Comparison of ENCODE assay signal across 15 cellular contexts in genomic region chr7:155375337-155376277, GRCh38.
A peak's percentile ranks its signal among the peaks of the same experiment; 100 is the strongest.
DNase-seq lines count a peak whose midpoint lies in the region; ATAC-seq lines count a peak whose summit lies in the region.
"Had no signal": no experiment of that assay in that cellular context is flagged by ENCODE, and none has a peak within 500 bp of the region (broad histone marks: within the 10 kb centered on the region; RNA-seq: fewer than 3 reads in every experiment).

No MANE protein-coding gene starts in this region.

- no peaks in the 10 kb centered on the region for H3K36me3 ChIP-seq in naive thymus-derived CD4-positive, alpha-beta T cell (ENCODE audit: control insufficient read depth in 2 of 3, insufficient read depth in 3 of 3, low read length in 3 of 3)
- H3K36me3 ChIP-seq: prostate gland, WERI-Rb-1 had no signal

- H3K9me3 Mint-ChIP-seq in activated CD4-positive, alpha-beta T cell treated with anti-CD3 and anti-CD28 coated beads, Interleukin-2, amount 10 ng/mL, durations not matched to agents 7 days and 5 days = no peaks in the 10 kb centered on the region
- no peaks in the 10 kb centered on the region for H3K9me3 Mint-ChIP-seq in activated T-helper 1 cell treated with anti-CD3 and anti-CD28 coated beads, Interleukin-12 subunit alpha, Interleukin-12 subunit beta, Interleukin-2, Interleukin-4 antibody, amounts not matched to agents 30 ng/mL and 10 ng/mL and 1 ng/mL, durations not matched to agents 14 hours and 24 hours and 36 hours
- H3K9me3 Mint-ChIP-seq in naive thymus-derived CD4-positive, alpha-beta T cell = peaks cover 0 to 2% (median 0%) of the 10 kb centered on the region in 11 donors

- DNase-seq in activated CD4-positive, alpha-beta T cell treated with anti-CD3 and anti-CD28 coated beads, Interleukin-2, amount 10 ng/mL, durations not matched to agents 7 days and 5 days = no peak
- no peak for DNase-seq in activated CD4-positive, alpha-beta T cell treated with anti-CD3 and anti-CD28 coated beads, Interleukin-2, amount 50 U/mL, for 1 hour
- DNase-seq in Jurkat, Clone E6-1 (ENCODE audit: low read depth, low spot score) = peak; percentile 81
- DNase-seq in activated T-helper 1 cell treated with anti-CD3 and anti-CD28 coated beads, Interleukin-12 subunit alpha, Interleukin-12 subunit beta, Interleukin-2, Interleukin-4 antibody, amounts not matched to agents 30 ng/mL and 10 ng/mL and 1 ng/mL, durations not matched to agents 14 hours and 24 hours and 36 hours (ENCODE audit: low spot score) = no peak
- DNase-seq in naive thymus-derived CD4-positive, alpha-beta T cell = no peak
- DNase-seq in islet precursor cell = no peak
- DNase-seq in NK-92 (lab: John Stamatoyannopoulos, UW; ENCODE audit: unreplicated experiment) = no peak
- no peak for DNase-seq in NCI-H1436 (lab: John Stamatoyannopoulos, UW)
- DNase-seq: activated gamma-delta T cell treated with Interleukin-2 at 50 U/mL for 16 hours, foreskin keratinocyte, PC-9, testis, WERI-Rb-1 had no signal

- ATAC-seq in naive thymus-derived CD4-positive, alpha-beta T cell = no peak
- ATAC-seq: foreskin keratinocyte had no signal

- intact Hi-C loops in activated T-helper 1 cell treated with anti-CD3 and anti-CD28 coated beads, Interleukin-12 subunit alpha, Interleukin-12 subunit beta, Interleukin-2, Interleukin-4 antibody, amounts not matched to agents 30 ng/mL and 10 ng/mL and 1 ng/mL, durations not matched to agents 14 hours and 24 hours and 36 hours (cut with micrococcal nuclease) = loop anchor here (1.0 to 10.0 kb wide), 6 partner anchors 81 to 1631 kb away; no protein-coding TSS in a partner anchor
- intact Hi-C loops in naive thymus-derived CD4-positive, alpha-beta T cell (cut with micrococcal nuclease) = loop anchor here in 1 of 2 donors (2.0 to 5.0 kb wide), 5 partner anchors 81 to 1627 kb away; partner anchors contain the start of gene SHH

- H3K27ac ChIP-seq in naive thymus-derived CD4-positive, alpha-beta T cell (ENCODE audit: low read depth, low read length) = no peak overlapping the region
- H3K27ac ChIP-seq: coronary artery, foreskin keratinocyte, PC-9, prostate gland, testis, WERI-Rb-1 had no signal

- peaks cover 36% of the 10 kb centered on the region for H3K4me1 Mint-ChIP-seq in activated CD4-positive, alpha-beta T cell treated with anti-CD3 and anti-CD28 coated beads, Interleukin-2, amount 10 ng/mL, durations not matched to agents 7 days and 5 days
- H3K4me1 Mint-ChIP-seq in activated T-helper 1 cell treated with anti-CD3 and anti-CD28 coated beads, Interleukin-12 subunit alpha, Interleukin-12 subunit beta, Interleukin-2, Interleukin-4 antibody, amounts not matched to agents 30 ng/mL and 10 ng/mL and 1 ng/mL, durations not matched to agents 14 hours and 24 hours and 36 hours (ENCODE audit: low read depth) = peaks cover 35% of the 10 kb centered on the region
- H3K4me1 Mint-ChIP-seq in naive thymus-derived CD4-positive, alpha-beta T cell = peaks cover 29 to 67% (median 45%) of the 10 kb centered on the region in 7 donors

- CTCF ChIA-PET in activated CD4-positive, alpha-beta T cell treated with anti-CD3 and anti-CD28 coated beads, Interleukin-2, amount 10 ng/mL, durations not matched to agents 7 days and 5 days (lab: Charles Lee) = interaction anchor here (1.0 to 1.5 kb wide), 3 partner anchors 31 to 132 kb away, joined by 3 to 4 read pairs (median 3); no protein-coding TSS in a partner anchor
- CTCF ChIA-PET in naive thymus-derived CD4-positive, alpha-beta T cell (lab: Charles Lee) = no interaction called here

- peak overlapping the region; percentile 11; the same call in 1 of the 2 replicates for H3K4me3 ChIP-seq in Jurkat, Clone E6-1 (ENCODE audit: low read length)
- no peak overlapping the region for H3K4me3 ChIP-seq in naive thymus-derived CD4-positive, alpha-beta T cell (ENCODE audit: low read length)
- H3K4me3 ChIP-seq: PC-9, prostate gland had no signal

- H3K4me1 ChIP-seq in naive thymus-derived CD4-positive, alpha-beta T cell (ENCODE audit: control insufficient read depth in 2 of 2, insufficient read depth in 2 of 2, low read length in 2 of 2) = peaks cover 0 to 10% of the 10 kb centered on the region in 2 donors
- H3K4me1 ChIP-seq: foreskin keratinocyte, prostate gland had no signal

- no peak overlapping the region for H3K4me3 Mint-ChIP-seq in activated CD4-positive, alpha-beta T cell treated with anti-CD3 and anti-CD28 coated beads, Interleukin-2, amount 10 ng/mL, durations not matched to agents 7 days and 5 days
- H3K4me3 Mint-ChIP-seq in activated T-helper 1 cell treated with anti-CD3 and anti-CD28 coated beads, Interleukin-12 subunit alpha, Interleukin-12 subunit beta, Interleukin-2, Interleukin-4 antibody, amounts not matched to agents 30 ng/mL and 10 ng/mL and 1 ng/mL, durations not matched to agents 14 hours and 24 hours and 36 hours = no peak overlapping the region
- H3K4me3 Mint-ChIP-seq in naive thymus-derived CD4-positive, alpha-beta T cell = peak overlapping the region; percentile 12 to 82 (median 44)

- peaks cover 7% of the 10 kb centered on the region for H3K36me3 Mint-ChIP-seq in activated CD4-positive, alpha-beta T cell treated with anti-CD3 and anti-CD28 coated beads, Interleukin-2, amount 10 ng/mL, durations not matched to agents 7 days and 5 days (ENCODE audit: low read depth)
- no peaks in the 10 kb centered on the region for H3K36me3 Mint-ChIP-seq in activated T-helper 1 cell treated with anti-CD3 and anti-CD28 coated beads, Interleukin-12 subunit alpha, Interleukin-12 subunit beta, Interleukin-2, Interleukin-4 antibody, amounts not matched to agents 30 ng/mL and 10 ng/mL and 1 ng/mL, durations not matched to agents 14 hours and 24 hours and 36 hours (ENCODE audit: low read depth)
- no peaks in the 10 kb centered on the region for H3K36me3 Mint-ChIP-seq in naive thymus-derived CD4-positive, alpha-beta T cell

- H3K27ac Mint-ChIP-seq in activated CD4-positive, alpha-beta T cell treated with anti-CD3 and anti-CD28 coated beads, Interleukin-2, amount 10 ng/mL, durations not matched to agents 7 days and 5 days = peak overlapping the region; percentile 20
- peak overlapping the region; percentile 75 for H3K27ac Mint-ChIP-seq in activated T-helper 1 cell treated with anti-CD3 and anti-CD28 coated beads, Interleukin-12 subunit alpha, Interleukin-12 subunit beta, Interleukin-2, Interleukin-4 antibody, amounts not matched to agents 30 ng/mL and 10 ng/mL and 1 ng/mL, durations not matched to agents 14 hours and 24 hours and 36 hours
- H3K27ac Mint-ChIP-seq in naive thymus-derived CD4-positive, alpha-beta T cell = peak overlapping the region in 2 of 9 donors; percentile 15 to 72

- POLR2A ChIA-PET in activated CD4-positive, alpha-beta T cell treated with anti-CD3 and anti-CD28 coated beads, Interleukin-2, amount 10 ng/mL, durations not matched to agents 7 days and 5 days (lab: Charles Lee) = no interaction called here
- POLR2A ChIA-PET in naive thymus-derived CD4-positive, alpha-beta T cell (lab: Charles Lee) = no interaction called here

- peaks cover 87% of the 10 kb centered on the region for H3K27me3 Mint-ChIP-seq in activated CD4-positive, alpha-beta T cell treated with anti-CD3 and anti-CD28 coated beads, Interleukin-2, amount 10 ng/mL, durations not matched to agents 7 days and 5 days
- peaks cover 78% of the 10 kb centered on the region for H3K27me3 Mint-ChIP-seq in activated T-helper 1 cell treated with anti-CD3 and anti-CD28 coated beads, Interleukin-12 subunit alpha, Interleukin-12 subunit beta, Interleukin-2, Interleukin-4 antibody, amounts not matched to agents 30 ng/mL and 10 ng/mL and 1 ng/mL, durations not matched to agents 14 hours and 24 hours and 36 hours (ENCODE audit: insufficient read depth)
- H3K27me3 Mint-ChIP-seq in naive thymus-derived CD4-positive, alpha-beta T cell = peaks cover 73 to 88% (median 81%) of the 10 kb centered on the region in 5 donors

- H3K27me3 ChIP-seq in naive thymus-derived CD4-positive, alpha-beta T cell (ENCODE audit: control insufficient read depth in 2 of 2, insufficient read depth in 2 of 2, low read length in 2 of 2) = peaks cover 0 to 14% of the 10 kb centered on the region in 2 donors
- H3K27me3 ChIP-seq: testis had no signal

- no peaks in the 10 kb centered on the region for H3K9me3 ChIP-seq in naive thymus-derived CD4-positive, alpha-beta T cell (ENCODE audit: control insufficient read depth in 2 of 3, low read length in 3 of 3)
- H3K9me3 ChIP-seq: prostate gland, testis had no signal

Comparison
In these comparisons a context has a peak if more than half of its experiments do, and no peak if none do; other contexts are left out.
1. H3K4me3 Mint-ChIP-seq: peak in naive thymus-derived CD4-positive, alpha-beta T cell (10 of 10); none in activated CD4-positive, alpha-beta T cell treated with anti-CD3 and anti-CD28 coated beads, Interleukin-2, amount 10 ng/mL, durations not matched to agents 7 days and 5 days (single experiment) and activated T-helper 1 cell treated with anti-CD3 and anti-CD28 coated beads, Interleukin-12 subunit alpha, Interleukin-12 subunit beta, Interleukin-2, Interleukin-4 antibody, amounts not matched to agents 30 ng/mL and 10 ng/mL and 1 ng/mL, durations not matched to agents 14 hours and 24 hours and 36 hours (single experiment).